Comparison of ENCODE assay signal across 8 cellular contexts in genomic region chr15:57146394-57147140, GRCh38.
DNase-seq lines count a peak whose midpoint lies in the region; ATAC-seq and TF ChIP-seq lines count a peak whose summit lies in the region.

No MANE protein-coding gene starts in this region.

- no peak for ATAC-seq in body of pancreas
- ATAC-seq in GM19351 (IDR thresholded peaks at IDR 0.05; ENCODE audit: unreplicated experiment), result no peak

- no peak overlapping the region for H3K27ac Mint-ChIP-seq in activated T-cell treated with anti-CD3 and anti-CD28 coated beads, Interleukin-2, amount 50 U/mL, for 24 hours

- H3K27me3 ChIP-seq in body of pancreas, result no peaks in the 10 kb centered on the region

- no peak overlapping the region for H3K27ac ChIP-seq in body of pancreas
- H3K27ac ChIP-seq in substantia nigra (ENCODE audit: low read depth, low read length, poor library complexity, severe bottlenecking), result peak overlapping the region; percentile 28

- peaks cover 5% of the 10 kb centered on the region for H3K4me1 ChIP-seq in body of pancreas

- peaks cover 8% of the 10 kb centered on the region for H3K9me3 Mint-ChIP-seq in activated T-cell treated with anti-CD3 and anti-CD28 coated beads, Interleukin-2, amount 50 U/mL, for 24 hours

- peaks cover 26% of the 10 kb centered on the region for H3K36me3 Mint-ChIP-seq in activated T-cell treated with anti-CD3 and anti-CD28 coated beads, Interleukin-2, amount 50 U/mL, for 24 hours (ENCODE audit: low read depth)

- no peaks in the 10 kb centered on the region for H3K36me3 ChIP-seq in body of pancreas (replicated peaks in 1 of 2; ENCODE audit: insufficient read depth in 1 of 2, low read depth in 2 of 2)

- peak; percentile 33 for DNase-seq in A172 (ENCODE audit: low spot score)
- peak; percentile 28 for DNase-seq in GM13976 (ENCODE audit: low spot score)
- DNase-seq in NCI-H2227 (lab: John Stamatoyannopoulos, UW; ENCODE audit: unreplicated experiment), result peak; percentile 22
- DNase-seq in body of pancreas, result peak in 1 of 4 donors; percentile 26
- peak; percentile 60 for DNase-seq in iris pigment epithelial cell (ENCODE audit: low read depth)
- peak in 2 of 49 donors; percentile 14 to 18 for DNase-seq in substantia nigra (lab: John Stamatoyannopoulos, UW)
- DNase-seq in activated T-cell treated with anti-CD3 and anti-CD28 coated beads, Interleukin-2, amount 50 U/mL, for 24 hours, result no peak

- no peaks in the 10 kb centered on the region for H3K27me3 Mint-ChIP-seq in activated T-cell treated with anti-CD3 and anti-CD28 coated beads, Interleukin-2, amount 50 U/mL, for 24 hours

- TF ChIP-seq POLR2A in body of pancreas (IDR thresholded peaks at IDR 0.05), result no peak

- in situ Hi-C loops in GM13976 (cut with MboI; ENCODE audit: low sequenced_read_pairs, unreplicated experiment), result loop anchor here (5.0 to 25.0 kb wide), 3 partner anchors 161 to 659 kb away; no protein-coding TSS in a partner anchor

- intact Hi-C loops in body of pancreas (cut with DNase I), result loop anchor here (10.0 kb wide), 1 partner anchor 168 kb away; no protein-coding TSS in a partner anchor

- H3K4me1 Mint-ChIP-seq in activated T-cell treated with anti-CD3 and anti-CD28 coated beads, Interleukin-2, amount 50 U/mL, for 24 hours (ENCODE audit: low read depth), result peaks cover 4% of the 10 kb centered on the region

- no peaks in the 10 kb centered on the region for H3K9me3 ChIP-seq in body of pancreas

- 17 to 23% methylated on average over 4 of the region's 4 CpGs for WGBS in body of pancreas, 2 donors

- H3K4me3 ChIP-seq in body of pancreas, result no peak overlapping the region

- H3K4me3 Mint-ChIP-seq in activated T-cell treated with anti-CD3 and anti-CD28 coated beads, Interleukin-2, amount 50 U/mL, for 24 hours, result no peak overlapping the region

- TF ChIP-seq CTCF in GM13976 (IDR thresholded peaks at IDR 0.05; ENCODE audit: borderline replicate concordance, control extremely low read depth, extremely low read depth, insufficient read depth, missing control alignments) (peak; percentile 44), body of pancreas (IDR thresholded peaks at IDR 0.05) (peak; percentile 50 to 78 (median 67))
